In genomic region chr4:174540175-174540574, GRCh38 we compare ENCODE assay signal across 21 cellular contexts. TPM values are rescaled to one million over a fixed set of nuclear protein-coding genes. Genes with fewer than 3 reads are reported as not detected.
DNase-seq lines count a peak whose midpoint lies in the region; ATAC-seq, FAIRE-seq and TF ChIP-seq lines count a peak whose summit lies in the region.
"Had no signal": no experiment of that assay in that cellular context is flagged by ENCODE, and none has a peak within 500 bp of the region (broad histone marks: within the 10 kb centered on the region; RNA-seq: fewer than 3 reads in every experiment).

No MANE protein-coding gene starts in this region.

- H4K91ac ChIP-seq in H1 (replicated peaks; ENCODE audit: insufficient read length, low read length) = no peak overlapping the region
- H4K91ac ChIP-seq in neuronal stem cell (ENCODE audit: low read depth, low read length, poor library complexity) = no peak overlapping the region

- H3K4me1 ChIP-seq in HepG2 (ENCODE audit: insufficient read depth, low read length) (peaks cover 27% of the 10 kb centered on the region), right lobe of liver (peaks cover 0 to 22% (median 8%) of the 10 kb centered on the region in 4 donors), H1 (replicated peaks in 1 of 4; ENCODE audit: control insufficient read depth in 3 of 4, insufficient read depth in 4 of 4, low read length in 3 of 4) (no peaks in the 10 kb centered on the region), foreskin keratinocyte (peaks cover 24% of the 10 kb centered on the region), neuronal stem cell (ENCODE audit: control insufficient read depth in 2 of 2, insufficient read depth in 1 of 2, low read depth in 1 of 2, low read length in 2 of 2) (no peaks in the 10 kb centered on the region)
- H3K4me1 ChIP-seq: BE2C had no signal

- H3K56ac ChIP-seq in H1 (replicated peaks; ENCODE audit: insufficient read length, low read depth, low read length) = no peak overlapping the region

- no peaks in the 10 kb centered on the region for H3K79me2 ChIP-seq in HepG2 (ENCODE audit: insufficient read depth, low read length)
- no peaks in the 10 kb centered on the region for H3K79me2 ChIP-seq in H1 (ENCODE audit: control insufficient read depth in 1 of 2, insufficient read depth in 2 of 2, low read length in 2 of 2)

- no peak overlapping the region for H3K4me3 Mint-ChIP-seq in stimulated activated effector memory CD8-positive, alpha-beta T cell treated with anti-CD3 and anti-CD28 coated beads, Interleukin-12 subunit alpha, Interleukin-12 subunit beta, amount 100 ng/mL, for 72 hours
- H3K4me3 Mint-ChIP-seq: CD4-positive, alpha-beta T cell; HFFc6 had no signal

- H2AFZ ChIP-seq in HepG2 (ENCODE audit: low read length) = peak overlapping the region; percentile 44
- no peak overlapping the region for H2AFZ ChIP-seq in H1 (ENCODE audit: low read length)
- no peak overlapping the region for H2AFZ ChIP-seq in neuronal stem cell (ENCODE audit: low read length)
- H2AFZ ChIP-seq: GM23248 had no signal

- H3K27me3 ChIP-seq in HepG2 (ENCODE audit: control insufficient read depth in 1 of 2, insufficient read depth in 2 of 2, low read length in 2 of 2) (no peaks in the 10 kb centered on the region), right lobe of liver (no peaks in the 10 kb centered on the region), H1 (replicated peaks in 1 of 4; ENCODE audit: control insufficient read depth in 3 of 4, extremely low read depth in 1 of 4, insufficient read depth in 3 of 4, low read length in 3 of 4) (no peaks in the 10 kb centered on the region), foreskin keratinocyte (no peaks in the 10 kb centered on the region), neuronal stem cell (ENCODE audit: control insufficient read depth in 3 of 3, insufficient read depth in 3 of 3, low read depth in 1 of 3, low read length in 3 of 3) (no peaks in the 10 kb centered on the region)

- no peak overlapping the region for H2BK20ac ChIP-seq in H1 (ENCODE audit: low read length)

- 0 out of 2 replicates have a peak overlapping the region, but pooled peaks have one; percentile 61 for H2BK15ac ChIP-seq in H1 (ENCODE audit: low read length)
- H2BK15ac ChIP-seq in neuronal stem cell (ENCODE audit: low read length) = no peak overlapping the region

- no peak overlapping the region for H4K5ac ChIP-seq in H1 (ENCODE audit: insufficient read length, low read depth, low read length)

- H3K4ac ChIP-seq in H1 (replicated peaks; ENCODE audit: insufficient read length, low read depth, low read length) = no peak overlapping the region
- no peak overlapping the region for H3K4ac ChIP-seq in neuronal stem cell (ENCODE audit: low read length)

- BruUV-seq in HepG2 (replicated peaks; lab: Mats Ljungman, UMichigan) = no TSS peak

- H3K27ac ChIP-seq in HepG2 (ENCODE audit: extremely low read length, insufficient read depth, low read length) (no peak overlapping the region), right lobe of liver (no peak overlapping the region), H1 (ENCODE audit: low read depth, low read length) (no peak overlapping the region), foreskin keratinocyte (peak overlapping the region; percentile 95), neuronal stem cell (replicated peaks; ENCODE audit: low read length) (no peak overlapping the region)
- H3K27ac ChIP-seq: C4-2B, GM23248 had no signal

- H3K23ac ChIP-seq in H1 (ENCODE audit: insufficient read length) = no peak overlapping the region
- no peak overlapping the region for H3K23ac ChIP-seq in neuronal stem cell (ENCODE audit: low read depth, low read length, poor library complexity)

- POLR2A ChIA-PET in HepG2 (lab: Yijun Ruan, JAX) = no interaction called here
- POLR2A ChIA-PET in H1 (lab: Charles Lee; ENCODE audit: partially characterized antibody) = no interaction called here

- H3K4me3 ChIP-seq in HepG2 (replicated peaks in 1 of 3; ENCODE audit: insufficient read depth in 1 of 3, low read depth in 2 of 3, low read length in 3 of 3) (no peak overlapping the region), right lobe of liver (no peak overlapping the region), H1 (ENCODE audit: extremely low read depth in 1 of 4, insufficient read depth in 2 of 4, low read depth in 3 of 4, low read length in 4 of 4) (no peak overlapping the region), neuronal stem cell (ENCODE audit: low read length in 2 of 2) (no peak overlapping the region)
- H3K4me3 ChIP-seq: GM23248 had no signal

- H2AK5ac ChIP-seq in H1 (ENCODE audit: low read depth, low read length) (no peak overlapping the region), neuronal stem cell (ENCODE audit: low read depth, low read length) (no peak overlapping the region)

- CTCF ChIA-PET in HepG2 (lab: Yijun Ruan, JAX; ENCODE audit: low intra/inter-chr PET ratio, low total read pairs) (no interaction called here), H1 (lab: Charles Lee; ENCODE audit: partially characterized antibody) (no interaction called here)

- H3K36me3 ChIP-seq in HepG2 (replicated peaks in 1 of 2; ENCODE audit: control insufficient read depth in 1 of 2, insufficient read depth in 2 of 2, low read length in 2 of 2) = no peaks in the 10 kb centered on the region
- no peaks in the 10 kb centered on the region for H3K36me3 ChIP-seq in right lobe of liver
- no peaks in the 10 kb centered on the region for H3K36me3 ChIP-seq in H1 (ENCODE audit: control insufficient read depth in 2 of 4, insufficient read depth in 4 of 4, low read length in 3 of 4)
- H3K36me3 ChIP-seq in neuronal stem cell (replicated peaks in 1 of 2; ENCODE audit: control insufficient read depth in 2 of 2, insufficient read depth in 2 of 2, low read length in 2 of 2) = no peaks in the 10 kb centered on the region
- H3K36me3 ChIP-seq: BE2C had no signal

- H3K14ac ChIP-seq in H1 (ENCODE audit: insufficient read length) (no peak overlapping the region), neuronal stem cell (ENCODE audit: low read length) (no peak overlapping the region)

- TF ChIP-seq CTCF in HepG2 (CRISPR knock-in tag; IDR thresholded peaks at IDR 0.05) (no peak), right lobe of liver (IDR thresholded peaks at IDR 0.05) (no peak), H1 (IDR thresholded peaks at IDR 0.05; ENCODE audit: control extremely low read depth in 1 of 3, insufficient read depth in 1 of 3, low read depth in 1 of 3, low read length in 3 of 3) (no peak), foreskin keratinocyte (conservative IDR thresholded peaks at IDR 0.05) (no peak)

- TF ChIP-seq RAD21 in HepG2 (CRISPR knock-in tag; IDR thresholded peaks at IDR 0.05) (no peak), H1 (IDR thresholded peaks at IDR 0.05 in 1 of 2, conservative IDR thresholded peaks at IDR 0.05 in 1 of 2; ENCODE audit: low read depth in 2 of 2, low read length in 2 of 2) (no peak)

- H4K20me1 ChIP-seq in HepG2 (ENCODE audit: insufficient read depth, low read length) (no peaks in the 10 kb centered on the region), H1 (replicated peaks in 1 of 2; ENCODE audit: control insufficient read depth in 1 of 2, insufficient read depth in 2 of 2, low read length in 2 of 2) (no peaks in the 10 kb centered on the region)

- peaks cover 13% of the 10 kb centered on the region for H3K4me1 Mint-ChIP-seq in stimulated activated effector memory CD8-positive, alpha-beta T cell treated with anti-CD3 and anti-CD28 coated beads, Interleukin-12 subunit alpha, Interleukin-12 subunit beta, amount 100 ng/mL, for 72 hours

- H3K36me3 Mint-ChIP-seq in stimulated activated effector memory CD8-positive, alpha-beta T cell treated with anti-CD3 and anti-CD28 coated beads, Interleukin-12 subunit alpha, Interleukin-12 subunit beta, amount 100 ng/mL, for 72 hours = no peaks in the 10 kb centered on the region
- H3K36me3 Mint-ChIP-seq: IgD-negative memory B cell had no signal

- no peak overlapping the region for H3K27ac Mint-ChIP-seq in stimulated activated effector memory CD8-positive, alpha-beta T cell treated with anti-CD3 and anti-CD28 coated beads, Interleukin-12 subunit alpha, Interleukin-12 subunit beta, amount 100 ng/mL, for 72 hours
- H3K27ac Mint-ChIP-seq: CD4-positive, alpha-beta T cell; HFFc6; IgD-negative memory B cell had no signal

- no peak for DNase-seq in HepG2 (ENCODE audit: low spot score)
- DNase-seq in right lobe of liver = no peak
- DNase-seq in H1 (ENCODE audit: low read depth in 1 of 2, low spot score in 2 of 2) = no peak
- peak in 1 of 2 donors; percentile 39 for DNase-seq in foreskin keratinocyte
- no peak for DNase-seq in stimulated activated effector memory CD8-positive, alpha-beta T cell treated with anti-CD3 and anti-CD28 coated beads, Interleukin-12 subunit alpha, Interleukin-12 subunit beta, amount 100 ng/mL, for 72 hours (ENCODE audit: low spot score in 2 of 2)
- no peak for DNase-seq in neuronal stem cell (ENCODE audit: low spot score)
- DNase-seq: BE2C; Caco-2; CD4-positive, alpha-beta T cell; GM23248; H7; HFFc6 had no signal

- H2BK5ac ChIP-seq in H1 (ENCODE audit: low read depth, low read length) (no peak overlapping the region), neuronal stem cell (ENCODE audit: low read length) (no peak overlapping the region)

- H3K79me1 ChIP-seq in H1 (ENCODE audit: low read depth, low read length) (no peaks in the 10 kb centered on the region), neuronal stem cell (ENCODE audit: low read depth, low read length) (no peaks in the 10 kb centered on the region)

- TF ChIP-seq EP300 in HepG2 (IDR thresholded peaks at IDR 0.05; ENCODE audit: low read depth in 2 of 2, low read length in 2 of 2) (no peak), HepG2 (CRISPR knock-in tag; IDR thresholded peaks at IDR 0.05; ENCODE audit: borderline replicate concordance) (no peak), H1 (IDR thresholded peaks at IDR 0.05; ENCODE audit: borderline replicate concordance in 1 of 2, low read depth in 2 of 2, low read length in 2 of 2) (no peak)

- peaks cover 3% of the 10 kb centered on the region for H3K9me3 Mint-ChIP-seq in stimulated activated effector memory CD8-positive, alpha-beta T cell treated with anti-CD3 and anti-CD28 coated beads, Interleukin-12 subunit alpha, Interleukin-12 subunit beta, amount 100 ng/mL, for 72 hours

- H3K9me3 ChIP-seq in HepG2 (ENCODE audit: low read length) = no peaks in the 10 kb centered on the region
- no peaks in the 10 kb centered on the region for H3K9me3 ChIP-seq in right lobe of liver
- no peaks in the 10 kb centered on the region for H3K9me3 ChIP-seq in H1 (ENCODE audit: insufficient read depth in 2 of 2, low read depth in 1 of 2, low read length in 1 of 2)
- H3K9me3 ChIP-seq in neuronal stem cell (replicated peaks in 1 of 2; ENCODE audit: control insufficient read depth in 2 of 2, insufficient read depth in 1 of 2, low read depth in 1 of 2, low read length in 2 of 2) = no peaks in the 10 kb centered on the region
- H3K9me3 ChIP-seq: BE2C had no signal

- H3K4me2 ChIP-seq in HepG2 (ENCODE audit: low read depth, low read length) = peak overlapping the region; percentile 31; the same call in 1 of the 2 replicates
- H3K4me2 ChIP-seq in H1 (ENCODE audit: insufficient read depth in 1 of 2, low read depth in 2 of 2, low read length in 2 of 2) = no peak overlapping the region
- H3K4me2 ChIP-seq in neuronal stem cell (ENCODE audit: insufficient read depth, low read length, poor library complexity, severe bottlenecking) = no peak overlapping the region

- H3K9ac ChIP-seq in HepG2 (ENCODE audit: insufficient read depth, low read depth, low read length) (no peak overlapping the region), H1 (replicated peaks in 1 of 4; ENCODE audit: extremely low read depth in 1 of 4, low read depth in 3 of 4, low read length in 3 of 4) (no peak overlapping the region), neuronal stem cell (ENCODE audit: low read depth, low read length, poor library complexity) (no peak overlapping the region)
- H3K9ac ChIP-seq: GM23248 had no signal

- 22% methylated on average over 10 of the region's 10 CpGs for WGBS in HepG2 (ENCODE audit: low lambda C conversion rate)
- 91% methylated on average over 3 of the region's 10 CpGs for WGBS in right lobe of liver (ENCODE audit: insufficient coverage, low coverage, low lambda C conversion rate, missing lambda C conversion rate)
- WGBS in H1 (ENCODE audit: extremely low coverage in 1 of 2, insufficient coverage in 1 of 2, insufficient read length in 1 of 2, insufficient replicate concordance in 2 of 2, low coverage in 1 of 2, low lambda C conversion rate in 2 of 2, missing lambda C conversion rate in 1 of 2), 2 experiments = 95% methylated on average over 10 of the region's 10 CpGs; no CpG with 5 or more reads in 1 of the 2 experiments
- no CpG with 5 or more reads among the region's 10 CpGs for WGBS in neuronal stem cell (ENCODE audit: extremely low coverage in 2 of 2, insufficient read length in 2 of 2, insufficient replicate concordance in 1 of 2), 2 donors

- ATAC-seq in HepG2 (no peak), right lobe of liver (no peak), foreskin keratinocyte (peak; percentile 16), GM21526 (IDR thresholded peaks at IDR 0.05; ENCODE audit: low FRiP score, unreplicated experiment) (no peak)
- no peak for ATAC-seq in stimulated activated effector memory CD8-positive, alpha-beta T cell treated with anti-CD3 and anti-CD28 coated beads, Interleukin-12 subunit alpha, Interleukin-12 subunit beta, amount 100 ng/mL, for 72 hours
- ATAC-seq: HCT116 had no signal

- in situ Hi-C loops in HepG2 (cut with HindIII; ENCODE audit: extremely low pct_ligation_motif_present, low pct_unique_long_range_greater_than_20kb) = no loop called here

- no peak for FAIRE-seq in HepG2 (lab: Jason Lieb, UNC)
- no peak for FAIRE-seq in H1 (lab: Jason Lieb, UNC)
- FAIRE-seq: D721Med, G401.6, GM12891, GM19239, HTR-8/SVneo had no signal

- no peak for TF ChIP-seq POLR2A in HepG2 (IDR thresholded peaks at IDR 0.05; ENCODE audit: insufficient read depth in 1 of 2, low read depth in 2 of 2, low read length in 2 of 2)
- no peak for TF ChIP-seq POLR2A in right lobe of liver (IDR thresholded peaks at IDR 0.05)
- TF ChIP-seq POLR2A in H1 (IDR thresholded peaks at IDR 0.05; ENCODE audit: control extremely low read depth in 1 of 2, low read depth in 2 of 2, low read length in 2 of 2) = no peak

- H2BK120ac ChIP-seq in H1 (replicated peaks; ENCODE audit: low read depth, low read length) (no peak overlapping the region), neuronal stem cell (ENCODE audit: low read depth, low read length) (no peak overlapping the region)

- H3K18ac ChIP-seq in H1 (ENCODE audit: extremely low read depth, low read length) (no peak overlapping the region), neuronal stem cell (ENCODE audit: low read length) (no peak overlapping the region)

- no peaks in the 10 kb centered on the region for H3K23me2 ChIP-seq in H1 (ENCODE audit: low read depth, low read length)

- intact Hi-C loops in HepG2 (cut with micrococcal nuclease; ENCODE audit: unreplicated experiment) (no loop called here), right lobe of liver (cut with DNase I) (no loop called here)

- H2BK12ac ChIP-seq in H1 (ENCODE audit: low read depth, low read length) (no peak overlapping the region), neuronal stem cell (ENCODE audit: low read length) (no peak overlapping the region)

- H4K8ac ChIP-seq in H1 (ENCODE audit: extremely low read depth, insufficient read depth, low read length) (no peak overlapping the region), neuronal stem cell (ENCODE audit: low read depth, low read length) (no peak overlapping the region)

RNA-seq across cellular contexts. Expression of gene HPGD, which starts 17.9 kb away (rescaled TPM):
- 0.13 and 0.36 TPM in 2 replicates for total RNA-seq in HepG2 (2016; rRNA removed; fragmentation: Illumina TruSeq; extraction: Trizol)
- total RNA-seq in HepG2 (2016; cell fraction: cytosol; rRNA removed; fragmentation: Illumina TruSeq; extraction: Trizol; ENCODE audit: low read depth) = not detected in 2 replicates
- total RNA-seq in HepG2 (2016; cell fraction: insoluble cytoplasmic fraction; rRNA removed; fragmentation: Illumina TruSeq; extraction: Trizol) = 0.22 and 0.25 TPM in 2 replicates
- total RNA-seq in HepG2 (2016; cell fraction: membrane; rRNA removed; fragmentation: Illumina TruSeq; extraction: Trizol) = not detected in 2 replicates
- not detected in 2 replicates for total RNA-seq in HepG2 (2016; cell fraction: nucleus; rRNA removed; fragmentation: Illumina TruSeq; extraction: Trizol)
- 0.24 and 0.38 TPM in 2 replicates for polyA plus RNA-seq in HepG2 (2011; rRNA removed)
- 0.06 and 0.12 TPM in 2 replicates for polyA plus RNA-seq in HepG2 (2011; cell fraction: cytosol; rRNA removed)
- polyA plus RNA-seq in HepG2 (2011; cell fraction: nucleus; rRNA removed) = 0.21 and 0.23 TPM in 2 replicates
- 0.36 and 0.55 TPM in 2 replicates for polyA plus RNA-seq in HepG2 (2012)
- 0.19 TPM in 1 of 2 replicates, not detected in the other for polyA plus RNA-seq in HepG2 (2016; cell fraction: cytosol; fragmentation: Illumina TruSeq; extraction: Trizol; ENCODE audit: low read depth)
- polyA plus RNA-seq in HepG2 (2016; cell fraction: insoluble cytoplasmic fraction; fragmentation: Illumina TruSeq; extraction: Trizol; ENCODE audit: low read depth) = 0.24 and 0.35 TPM in 2 replicates
- polyA plus RNA-seq in HepG2 (2016; cell fraction: membrane; fragmentation: Illumina TruSeq; extraction: Trizol; ENCODE audit: low read depth) = 0.15 TPM in 1 of 2 replicates, not detected in the other
- polyA plus RNA-seq in HepG2 (2016; cell fraction: nucleus; fragmentation: Illumina TruSeq; extraction: Trizol; ENCODE audit: insufficient read depth, low read depth) = not detected in 2 replicates
- 0.32 and 0.77 TPM in 2 replicates for polyA minus RNA-seq in HepG2 (2011; rRNA and poly(A)+ RNA removed; ENCODE audit: low replicate concordance)
- polyA minus RNA-seq in HepG2 (2011; cell fraction: cytosol; rRNA and poly(A)+ RNA removed) = not detected in 2 replicates
- 0.75 TPM in 1 of 2 replicates, not detected in the other for polyA minus RNA-seq in HepG2 (2011; cell fraction: nucleus; rRNA and poly(A)+ RNA removed)
- total RNA-seq in right lobe of liver = 100 to 1,000 TPM in 1 of 6 experiments, 10 to 100 TPM in 5; 71.7 to 124 (median 91.0) TPM
- 0.59 and 1.3 TPM in 2 replicates for total RNA-seq in H1 (2021; fragmentation: NEBNext Ultra II Directional; extraction: Animal tissue kit (Norgen Biotek cat#: 25700))
- 0.49 and 1.1 TPM in 2 replicates for polyA plus RNA-seq in H1 (2011; rRNA removed)
- 0.69 TPM for polyA plus RNA-seq in H1 (2011; cell fraction: cytosol; rRNA removed)
- 0.58 TPM for polyA plus RNA-seq in H1 (2011; cell fraction: nucleus; rRNA removed)
- polyA plus RNA-seq in H1 (2012, experiment 1 of 2) = 0.86 to 2.4 TPM (median 1.5 TPM) in 4 replicates
- 0.28 TPM for polyA plus RNA-seq in H1 (2012, experiment 2 of 2)
- 0.79 TPM for polyA plus RNA-seq in H1 (2013, experiment 1 of 2)
- polyA plus RNA-seq in H1 (2013, experiment 2 of 2) = 0.66 TPM
- polyA minus RNA-seq in H1 (2011; rRNA and poly(A)+ RNA removed) = 0.13 and 0.61 TPM in 2 replicates
- 1.8 TPM for polyA minus RNA-seq in H1 (2011; cell fraction: cytosol; rRNA and poly(A)+ RNA removed)
- polyA minus RNA-seq in H1 (2011; cell fraction: nucleus; rRNA and poly(A)+ RNA removed) = 0.30 TPM
- total RNA-seq in foreskin keratinocyte = 0.21 and 0.41 TPM in 2 replicates
- 0.16 and 0.18 TPM in 2 replicates for polyA plus RNA-seq in foreskin keratinocyte
- 0.18 TPM for polyA plus RNA-seq in neuronal stem cell (2013, experiment 1 of 2)
- polyA plus RNA-seq in neuronal stem cell (2013, experiment 2 of 2) = 0.15 TPM
- total RNA-seq: GM23248, HFFc6 had no signal
- polyA plus RNA-seq: GM23248 had no signal

Comparison
In these comparisons a context has a peak if more than half of its experiments do, and no peak if none do; other contexts are left out.
1. RNA of gene HPGD, which starts 17.9 kb away (total RNA-seq): 71.7 to 124 TPM in right lobe of liver; 0.59 to 1.3 TPM in H1, 0.21 to 0.41 TPM in foreskin keratinocyte and 0.13 to 0.36 TPM in HepG2; every median in the first group is over 10 times any median in the second.
2. Of the 41 proteins assayed by ChIP-seq in both HepG2 and H1: peak only in HepG2: CBX5 and GABPA; only in H1: none; in both: none; in neither: 39.